In the genomic region with DNA sequence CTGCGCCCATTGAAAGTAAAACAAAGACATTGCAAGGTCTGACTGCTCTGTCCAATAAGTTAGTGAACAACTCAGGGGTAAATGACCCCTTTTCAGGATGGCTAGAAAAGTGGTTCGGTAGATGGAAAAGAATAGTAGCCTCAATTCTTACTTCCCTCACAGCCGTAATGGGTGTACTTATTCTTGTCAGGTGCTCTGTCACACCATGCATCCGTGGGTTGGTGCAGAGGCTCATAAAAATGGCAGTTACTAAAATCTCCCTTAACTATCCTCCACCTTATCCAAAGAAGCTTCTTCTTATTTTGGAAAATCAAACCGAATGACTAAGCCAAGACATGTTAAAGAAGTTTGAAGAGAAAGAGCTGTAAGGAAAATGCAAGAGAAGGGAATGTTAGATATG, we compare ENCODE assay signal across 11 cellular contexts.
"Had no signal": no experiment of that assay in that cellular context is flagged by ENCODE, and none has a peak within 500 bp of the region (broad histone marks: within the 10 kb centered on the region; RNA-seq: fewer than 3 reads in every experiment).

No MANE protein-coding gene starts in this region.

- H3K4me3 Mint-ChIP-seq: naive thymus-derived CD4-positive, alpha-beta T cell had no signal

- DNase-seq: effector memory CD4-positive, alpha-beta T cell; esophagus squamous epithelium; foreskin fibroblast; hippocampal formation; kidney glomerular epithelial cell; naive thymus-derived CD4-positive, alpha-beta T cell; stimulated activated CD4-positive, alpha-beta T cell treated with anti-CD3 and anti-CD28 coated beads, Interleukin-2, amount 100 ng/mL, for 24 hours; stimulated activated CD4-positive, alpha-beta T cell treated with anti-CD3 and anti-CD28 coated beads, Interleukin-4, amount 100 ng/mL, for 4 hours; stimulated activated naive CD4-positive, alpha-beta T cell treated with Interleukin-2 at 50 U/mL for 16 hours had no signal

- H3K4me3 ChIP-seq: esophagus squamous epithelium had no signal

- H3K27me3 ChIP-seq: esophagus squamous epithelium, neutrophil had no signal

- ATAC-seq: naive thymus-derived CD4-positive, alpha-beta T cell; sciatic nerve had no signal

- H3K27ac ChIP-seq: neutrophil had no signal

- H3K36me3 ChIP-seq: neutrophil had no signal

- H3K27me3 Mint-ChIP-seq: naive thymus-derived CD4-positive, alpha-beta T cell had no signal
